Comparison of ENCODE assay signal across 2 cellular contexts in genomic region chr19:43798546-43799409, GRCh38.
TF ChIP-seq lines count a peak whose summit lies in the region.

No MANE protein-coding gene starts in this region.

TF ChIP-seq in WTC11, 78 proteins besides CTCF, POLR2A, EP300 and RAD21 (continued from another document and continues in another):
- TF ChIP-seq, protein P1, sequence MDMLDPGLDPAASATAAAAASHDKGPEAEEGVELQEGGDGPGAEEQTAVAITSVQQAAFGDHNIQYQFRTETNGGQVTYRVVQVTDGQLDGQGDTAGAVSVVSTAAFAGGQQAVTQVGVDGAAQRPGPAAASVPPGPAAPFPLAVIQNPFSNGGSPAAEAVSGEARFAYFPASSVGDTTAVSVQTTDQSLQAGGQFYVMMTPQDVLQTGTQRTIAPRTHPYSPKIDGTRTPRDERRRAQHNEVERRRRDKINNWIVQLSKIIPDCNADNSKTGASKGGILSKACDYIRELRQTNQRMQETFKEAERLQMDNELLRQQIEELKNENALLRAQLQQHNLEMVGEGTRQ (CRISPR knock-in tag; IDR thresholded peaks at IDR 0.05), result no peak
- TF ChIP-seq JAZF1 (CRISPR knock-in tag; IDR thresholded peaks at IDR 0.05), result no peak
- no peak for TF ChIP-seq TP53 (CRISPR knock-in tag; IDR thresholded peaks at IDR 0.05)
- TF ChIP-seq CREM (CRISPR knock-in tag; IDR thresholded peaks at IDR 0.05), result no peak
- 0 out of 2 replicates have a peak, but pooled peaks have one; percentile 13 for TF ChIP-seq PRDM15 (CRISPR knock-in tag; IDR thresholded peaks at IDR 0.05)
- no peak for TF ChIP-seq ESRRA (CRISPR knock-in tag; IDR thresholded peaks at IDR 0.05; ENCODE audit: borderline replicate concordance)
- no peak for TF ChIP-seq KAT7 (CRISPR knock-in tag; IDR thresholded peaks at IDR 0.05; ENCODE audit: borderline replicate concordance)
- TF ChIP-seq PRRX2 (CRISPR knock-in tag; IDR thresholded peaks at IDR 0.05), result no peak
- no peak for TF ChIP-seq SMAD4 (CRISPR knock-in tag; IDR thresholded peaks at IDR 0.05)
- TF ChIP-seq CDX4 (CRISPR knock-in tag; IDR thresholded peaks at IDR 0.05; ENCODE audit: borderline replicate concordance), result no peak
- TF ChIP-seq TEAD4 (CRISPR knock-in tag; IDR thresholded peaks at IDR 0.05), result no peak
- TF ChIP-seq IRF1 (CRISPR knock-in tag; IDR thresholded peaks at IDR 0.05), result no peak
- TF ChIP-seq, protein P2, sequence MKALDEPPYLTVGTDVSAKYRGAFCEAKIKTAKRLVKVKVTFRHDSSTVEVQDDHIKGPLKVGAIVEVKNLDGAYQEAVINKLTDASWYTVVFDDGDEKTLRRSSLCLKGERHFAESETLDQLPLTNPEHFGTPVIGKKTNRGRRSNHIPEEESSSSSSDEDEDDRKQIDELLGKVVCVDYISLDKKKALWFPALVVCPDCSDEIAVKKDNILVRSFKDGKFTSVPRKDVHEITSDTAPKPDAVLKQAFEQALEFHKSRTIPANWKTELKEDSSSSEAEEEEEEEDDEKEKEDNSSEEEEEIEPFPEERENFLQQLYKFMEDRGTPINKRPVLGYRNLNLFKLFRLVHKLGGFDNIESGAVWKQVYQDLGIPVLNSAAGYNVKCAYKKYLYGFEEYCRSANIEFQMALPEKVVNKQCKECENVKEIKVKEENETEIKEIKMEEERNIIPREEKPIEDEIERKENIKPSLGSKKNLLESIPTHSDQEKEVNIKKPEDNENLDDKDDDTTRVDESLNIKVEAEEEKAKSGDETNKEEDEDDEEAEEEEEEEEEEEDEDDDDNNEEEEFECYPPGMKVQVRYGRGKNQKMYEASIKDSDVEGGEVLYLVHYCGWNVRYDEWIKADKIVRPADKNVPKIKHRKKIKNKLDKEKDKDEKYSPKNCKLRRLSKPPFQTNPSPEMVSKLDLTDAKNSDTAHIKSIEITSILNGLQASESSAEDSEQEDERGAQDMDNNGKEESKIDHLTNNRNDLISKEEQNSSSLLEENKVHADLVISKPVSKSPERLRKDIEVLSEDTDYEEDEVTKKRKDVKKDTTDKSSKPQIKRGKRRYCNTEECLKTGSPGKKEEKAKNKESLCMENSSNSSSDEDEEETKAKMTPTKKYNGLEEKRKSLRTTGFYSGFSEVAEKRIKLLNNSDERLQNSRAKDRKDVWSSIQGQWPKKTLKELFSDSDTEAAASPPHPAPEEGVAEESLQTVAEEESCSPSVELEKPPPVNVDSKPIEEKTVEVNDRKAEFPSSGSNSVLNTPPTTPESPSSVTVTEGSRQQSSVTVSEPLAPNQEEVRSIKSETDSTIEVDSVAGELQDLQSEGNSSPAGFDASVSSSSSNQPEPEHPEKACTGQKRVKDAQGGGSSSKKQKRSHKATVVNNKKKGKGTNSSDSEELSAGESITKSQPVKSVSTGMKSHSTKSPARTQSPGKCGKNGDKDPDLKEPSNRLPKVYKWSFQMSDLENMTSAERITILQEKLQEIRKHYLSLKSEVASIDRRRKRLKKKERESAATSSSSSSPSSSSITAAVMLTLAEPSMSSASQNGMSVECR (CRISPR knock-in tag; IDR thresholded peaks at IDR 0.05; ENCODE audit: borderline replicate concordance), result 0 out of 2 replicates have a peak, but pooled peaks have one; percentile 26
- peak; percentile 56; the same call in 1 of the 2 replicates for TF ChIP-seq NFE2L1 (CRISPR knock-in tag; IDR thresholded peaks at IDR 0.05)

TF ChIP-seq in liver, 16 proteins besides CTCF, POLR2A, EP300 and RAD21 (continued from another document):
- TF ChIP-seq, protein P3, sequence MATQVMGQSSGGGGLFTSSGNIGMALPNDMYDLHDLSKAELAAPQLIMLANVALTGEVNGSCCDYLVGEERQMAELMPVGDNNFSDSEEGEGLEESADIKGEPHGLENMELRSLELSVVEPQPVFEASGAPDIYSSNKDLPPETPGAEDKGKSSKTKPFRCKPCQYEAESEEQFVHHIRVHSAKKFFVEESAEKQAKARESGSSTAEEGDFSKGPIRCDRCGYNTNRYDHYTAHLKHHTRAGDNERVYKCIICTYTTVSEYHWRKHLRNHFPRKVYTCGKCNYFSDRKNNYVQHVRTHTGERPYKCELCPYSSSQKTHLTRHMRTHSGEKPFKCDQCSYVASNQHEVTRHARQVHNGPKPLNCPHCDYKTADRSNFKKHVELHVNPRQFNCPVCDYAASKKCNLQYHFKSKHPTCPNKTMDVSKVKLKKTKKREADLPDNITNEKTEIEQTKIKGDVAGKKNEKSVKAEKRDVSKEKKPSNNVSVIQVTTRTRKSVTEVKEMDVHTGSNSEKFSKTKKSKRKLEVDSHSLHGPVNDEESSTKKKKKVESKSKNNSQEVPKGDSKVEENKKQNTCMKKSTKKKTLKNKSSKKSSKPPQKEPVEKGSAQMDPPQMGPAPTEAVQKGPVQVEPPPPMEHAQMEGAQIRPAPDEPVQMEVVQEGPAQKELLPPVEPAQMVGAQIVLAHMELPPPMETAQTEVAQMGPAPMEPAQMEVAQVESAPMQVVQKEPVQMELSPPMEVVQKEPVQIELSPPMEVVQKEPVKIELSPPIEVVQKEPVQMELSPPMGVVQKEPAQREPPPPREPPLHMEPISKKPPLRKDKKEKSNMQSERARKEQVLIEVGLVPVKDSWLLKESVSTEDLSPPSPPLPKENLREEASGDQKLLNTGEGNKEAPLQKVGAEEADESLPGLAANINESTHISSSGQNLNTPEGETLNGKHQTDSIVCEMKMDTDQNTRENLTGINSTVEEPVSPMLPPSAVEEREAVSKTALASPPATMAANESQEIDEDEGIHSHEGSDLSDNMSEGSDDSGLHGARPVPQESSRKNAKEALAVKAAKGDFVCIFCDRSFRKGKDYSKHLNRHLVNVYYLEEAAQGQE (IDR thresholded peaks at IDR 0.05), result no peak
- no peak for TF ChIP-seq EGR1 (IDR thresholded peaks at IDR 0.05; ENCODE audit: low read depth in 2 of 2)
TF ChIP-seq in liver: peak in this region for 0.
